ENCODE assay signal across 26 cellular contexts in genomic region chr1:31467005-31467674, GRCh38. TPM values are rescaled to one million over a fixed set of nuclear protein-coding genes. Genes with fewer than 3 reads are reported as not detected.
DNase-seq lines count a peak whose midpoint lies in the region; ATAC-seq and TF ChIP-seq lines count a peak whose summit lies in the region.
"Had no signal": no experiment of that assay in that cellular context is flagged by ENCODE, and none has a peak within 500 bp of the region (broad histone marks: within the 10 kb centered on the region; RNA-seq: fewer than 3 reads in every experiment).

No MANE protein-coding gene starts in this region.

- no peaks in the 10 kb centered on the region for H3K27me3 ChIP-seq in adrenal gland
- H3K27me3 ChIP-seq: cardiac muscle cell, SJSA1 had no signal

- H3K9me3 Mint-ChIP-seq in chondrocyte (ENCODE audit: low read depth): peaks cover 24% of the 10 kb centered on the region
- H3K9me3 Mint-ChIP-seq: activated CD4-positive, alpha-beta memory T cell treated with anti-CD3 and anti-CD28 coated beads, Interleukin-2, amount 10 ng/mL, durations not matched to agents 7 days and 5 days; natural killer cell treated with Interleukin-12 subunit alpha and Interleukin-12 subunit beta and Interleukin-15 and Interleukin-18, amount 100 ng/mL, for 72 hours had no signal

- H3K4me3 ChIP-seq in adrenal gland: no peak overlapping the region
- H3K4me3 ChIP-seq: cardiac muscle cell, SJSA1, transverse colon had no signal

- TF ChIP-seq POLR2A in adrenal gland (IDR thresholded peaks at IDR 0.05): no peak

- H3K27ac Mint-ChIP-seq in chondrocyte (ENCODE audit: unreplicated experiment): peak overlapping the region; percentile 93
- H3K27ac Mint-ChIP-seq: activated CD4-positive, alpha-beta memory T cell treated with anti-CD3 and anti-CD28 coated beads, Interleukin-2, amount 10 ng/mL, durations not matched to agents 7 days and 5 days; activated T-helper 17 cell treated with anti-CD3 and anti-CD28 coated beads, Interleukin-2, amount 50 U/mL, for 72 hours; B cell; CD8-positive, alpha-beta memory T cell; natural killer cell treated with Interleukin-12 subunit alpha and Interleukin-12 subunit beta and Interleukin-15 and Interleukin-18, amount 100 ng/mL, for 72 hours; T-helper 1 cell treated with Interleukin-12 subunit alpha and Interleukin-12 subunit beta and Interleukin-4 antibody, amounts not matched to agents 30 μg/mL and 1 μg/mL, for 36 hours had no signal

- H3K27me3 Mint-ChIP-seq in chondrocyte (ENCODE audit: low read depth): peaks cover 6% of the 10 kb centered on the region

- peak; percentile 17 for DNase-seq in EL
- peak; percentile 48 for DNase-seq in KBM-7
- DNase-seq in chondrocyte (ENCODE audit: low spot score): no peak
- peak; percentile 32 for DNase-seq in myocyte (ENCODE audit: low read depth)
- DNase-seq in adrenal gland: no peak
- no peak for DNase-seq in COLO668 (lab: John Stamatoyannopoulos, UW; ENCODE audit: unreplicated experiment)
- DNase-seq in NCI-H1436 treated with DMSO at 0.1 percent for 48 hours (lab: John Stamatoyannopoulos, UW): no peak
- DNase-seq: activated CD4-positive, alpha-beta memory T cell treated with anti-CD3 and anti-CD28 coated beads, Interleukin-2, amount 10 ng/mL, durations not matched to agents 7 days and 5 days; activated CD4-positive, CD25-positive, alpha-beta regulatory T cell treated with anti-CD3 and anti-CD28 coated beads, Interleukin-2, amount 50 U/mL, for 72 hours; activated naive CD4-positive, alpha-beta T cell treated with anti-CD3 and anti-CD28 coated beads, Interleukin-2, amount 50 U/mL, for 16 hours; amygdala; CD8-positive, alpha-beta memory T cell; GF-D8; islet precursor cell; NCI-H1105 treated with DMSO at 0.1 percent for 48 hours; NCI-H2081; NCI-H226; transverse colon had no signal

- H3K9me3 ChIP-seq in adrenal gland (replicated peaks in 1 of 3): peaks cover 0 to 15% (median 0%) of the 10 kb centered on the region in 3 donors

- ATAC-seq in HG02870 (IDR thresholded peaks at IDR 0.05; ENCODE audit: unreplicated experiment): no peak
- ATAC-seq: activated T-helper 17 cell treated with anti-CD3 and anti-CD28 coated beads, Interleukin-2, amount 50 U/mL, for 72 hours; HepG2; natural killer cell treated with Interleukin-12 subunit alpha and Interleukin-12 subunit beta and Interleukin-15 and Interleukin-18, amount 100 ng/mL, for 72 hours had no signal

- intact Hi-C loops in adrenal gland (cut with DNase I): no loop called here

- WGBS in adrenal gland, 4 donors: 77 to 83% (median 80%) methylated on average over 4 of the region's 4 CpGs

- in situ Hi-C loops in KBM-7 (cut with MboI; ENCODE audit: low pct_unique_long_range_greater_than_20kb, low sequenced_read_pairs): no loop called here

- no peak overlapping the region for H3K27ac ChIP-seq in adrenal gland
- H3K27ac ChIP-seq: cardiac muscle cell, SJSA1, transverse colon had no signal

- no peaks in the 10 kb centered on the region for H3K36me3 ChIP-seq in adrenal gland (replicated peaks in 1 of 2)
- H3K36me3 ChIP-seq: cardiac muscle cell, SJSA1, transverse colon had no signal

- H3K4me3 Mint-ChIP-seq in chondrocyte (ENCODE audit: unreplicated experiment): no peak overlapping the region
- H3K4me3 Mint-ChIP-seq: activated CD4-positive, alpha-beta memory T cell treated with anti-CD3 and anti-CD28 coated beads, Interleukin-2, amount 10 ng/mL, durations not matched to agents 7 days and 5 days; activated T-helper 17 cell treated with anti-CD3 and anti-CD28 coated beads, Interleukin-2, amount 50 U/mL, for 72 hours; B cell; CD8-positive, alpha-beta memory T cell; natural killer cell treated with Interleukin-12 subunit alpha and Interleukin-12 subunit beta and Interleukin-15 and Interleukin-18, amount 100 ng/mL, for 72 hours; T-helper 1 cell treated with Interleukin-12 subunit alpha and Interleukin-12 subunit beta and Interleukin-4 antibody, amounts not matched to agents 30 μg/mL and 1 μg/mL, for 36 hours had no signal

- TF ChIP-seq CTCF in chondrocyte (IDR thresholded peaks at IDR 0.05): no peak
- TF ChIP-seq CTCF in adrenal gland (IDR thresholded peaks at IDR 0.05): no peak

- H3K4me1 ChIP-seq in adrenal gland (replicated peaks in 1 of 2): no peaks in the 10 kb centered on the region
- H3K4me1 ChIP-seq: SJSA1 had no signal

- peaks cover 14% of the 10 kb centered on the region for H3K4me1 Mint-ChIP-seq in chondrocyte (ENCODE audit: low read depth)
- H3K4me1 Mint-ChIP-seq: activated T-helper 17 cell treated with anti-CD3 and anti-CD28 coated beads, Interleukin-2, amount 50 U/mL, for 72 hours; CD8-positive, alpha-beta memory T cell had no signal

- H3K36me3 Mint-ChIP-seq in chondrocyte (ENCODE audit: low read depth): peaks cover 6% of the 10 kb centered on the region

RNA-seq across cellular contexts. Expression of gene SERINC2, which starts 54.1 kb away (rescaled TPM):
- total RNA-seq in chondrocyte (9.1 to 19.8 TPM (median 19.1 TPM) in 3 replicates), myocyte (210 and 313 TPM in 2 replicates), adrenal gland (10 to 100 TPM; 12.5 to 35.8 (median 20.6) TPM)
- polyA plus RNA-seq in myocyte (2012): 190 TPM
- polyA plus RNA-seq in adrenal gland: 10 to 100 TPM in 2 of 3 donors, 1 to 10 TPM in 1; 8.3 to 34.0 (median 19.7) TPM
- polyA plus RNA-seq: CD8-positive, alpha-beta memory T cell had no signal

Comparison
In these comparisons a context has a peak if more than half of its experiments do, and no peak if none do; other contexts are left out.
1. DNase-seq: peak in EL (single experiment), KBM-7 (single experiment) and myocyte (single experiment); none in chondrocyte (single experiment), adrenal gland (0 of 7), COLO668 (single experiment) and NCI-H1436 treated with DMSO at 0.1 percent for 48 hours (single experiment).